1 cellular context compared by ENCODE assay signal in the genomic region with DNA sequence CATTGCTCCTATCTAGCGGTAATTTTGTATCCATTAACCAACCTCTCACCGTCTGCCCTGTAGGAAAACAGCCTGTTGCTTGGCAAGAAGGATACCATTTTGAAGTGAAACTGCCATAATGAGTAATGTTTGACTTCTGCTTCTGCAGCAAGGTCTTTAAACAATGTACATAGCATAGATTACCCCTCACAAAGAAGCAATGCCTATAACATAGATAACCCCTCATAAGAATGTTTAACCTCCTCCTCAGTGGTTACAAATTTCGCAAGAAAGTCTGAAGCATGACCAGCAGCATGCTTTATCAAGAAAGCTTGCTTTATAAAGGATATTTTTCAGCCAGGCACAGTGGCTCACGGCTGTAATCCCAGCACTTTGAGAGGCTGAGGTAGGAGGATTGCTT.
TF ChIP-seq lines count a peak whose summit lies in the region.

No MANE protein-coding gene starts in this region.

TF ChIP-seq in GM12878, 131 proteins besides CTCF, POLR2A, EP300 and RAD21:
- TF ChIP-seq, protein P1, sequence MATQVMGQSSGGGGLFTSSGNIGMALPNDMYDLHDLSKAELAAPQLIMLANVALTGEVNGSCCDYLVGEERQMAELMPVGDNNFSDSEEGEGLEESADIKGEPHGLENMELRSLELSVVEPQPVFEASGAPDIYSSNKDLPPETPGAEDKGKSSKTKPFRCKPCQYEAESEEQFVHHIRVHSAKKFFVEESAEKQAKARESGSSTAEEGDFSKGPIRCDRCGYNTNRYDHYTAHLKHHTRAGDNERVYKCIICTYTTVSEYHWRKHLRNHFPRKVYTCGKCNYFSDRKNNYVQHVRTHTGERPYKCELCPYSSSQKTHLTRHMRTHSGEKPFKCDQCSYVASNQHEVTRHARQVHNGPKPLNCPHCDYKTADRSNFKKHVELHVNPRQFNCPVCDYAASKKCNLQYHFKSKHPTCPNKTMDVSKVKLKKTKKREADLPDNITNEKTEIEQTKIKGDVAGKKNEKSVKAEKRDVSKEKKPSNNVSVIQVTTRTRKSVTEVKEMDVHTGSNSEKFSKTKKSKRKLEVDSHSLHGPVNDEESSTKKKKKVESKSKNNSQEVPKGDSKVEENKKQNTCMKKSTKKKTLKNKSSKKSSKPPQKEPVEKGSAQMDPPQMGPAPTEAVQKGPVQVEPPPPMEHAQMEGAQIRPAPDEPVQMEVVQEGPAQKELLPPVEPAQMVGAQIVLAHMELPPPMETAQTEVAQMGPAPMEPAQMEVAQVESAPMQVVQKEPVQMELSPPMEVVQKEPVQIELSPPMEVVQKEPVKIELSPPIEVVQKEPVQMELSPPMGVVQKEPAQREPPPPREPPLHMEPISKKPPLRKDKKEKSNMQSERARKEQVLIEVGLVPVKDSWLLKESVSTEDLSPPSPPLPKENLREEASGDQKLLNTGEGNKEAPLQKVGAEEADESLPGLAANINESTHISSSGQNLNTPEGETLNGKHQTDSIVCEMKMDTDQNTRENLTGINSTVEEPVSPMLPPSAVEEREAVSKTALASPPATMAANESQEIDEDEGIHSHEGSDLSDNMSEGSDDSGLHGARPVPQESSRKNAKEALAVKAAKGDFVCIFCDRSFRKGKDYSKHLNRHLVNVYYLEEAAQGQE (IDR thresholded peaks at IDR 0.05; ENCODE audit: low read depth, low read length), result no peak
- TF ChIP-seq NFIC (IDR thresholded peaks at IDR 0.05; ENCODE audit: low read depth, low read length) (no peak), CBFB (IDR thresholded peaks at IDR 0.05; ENCODE audit: low read depth) (no peak), TCF7 (IDR thresholded peaks at IDR 0.05; ENCODE audit: borderline replicate concordance) (no peak), ZNF622 (IDR thresholded peaks at IDR 0.05) (no peak), IRF4 (IDR thresholded peaks at IDR 0.05; ENCODE audit: low read depth, low read length) (no peak), RCOR1 (conservative IDR thresholded peaks at IDR 0.05; ENCODE audit: low read depth, low read length) (no peak), CBX3 (IDR thresholded peaks at IDR 0.05; ENCODE audit: borderline replicate concordance, low read depth) (no peak), ATF3 (IDR thresholded peaks at IDR 0.05; ENCODE audit: borderline replicate concordance, extremely low read depth, low read depth, low read length) (no peak), CEBPB (IDR thresholded peaks at IDR 0.05; ENCODE audit: borderline replicate concordance in 1 of 2, low read depth in 2 of 2, low read length in 2 of 2) (no peak), MEF2A (IDR thresholded peaks at IDR 0.05; ENCODE audit: insufficient read depth, low read depth, low read length) (no peak), TBL1XR1 (IDR thresholded peaks at IDR 0.05; ENCODE audit: low read depth, low read length) (no peak), CHD4 (IDR thresholded peaks at IDR 0.05) (no peak), YBX1 (IDR thresholded peaks at IDR 0.05) (no peak), IRF5 (IDR thresholded peaks at IDR 0.05; ENCODE audit: borderline replicate concordance) (no peak), KLF5 (IDR thresholded peaks at IDR 0.05; ENCODE audit: partially characterized antibody) (no peak), ZNF207 (IDR thresholded peaks at IDR 0.05; ENCODE audit: borderline replicate concordance) (no peak), JUNB (IDR thresholded peaks at IDR 0.05) (no peak)
- TF ChIP-seq, protein P2, sequence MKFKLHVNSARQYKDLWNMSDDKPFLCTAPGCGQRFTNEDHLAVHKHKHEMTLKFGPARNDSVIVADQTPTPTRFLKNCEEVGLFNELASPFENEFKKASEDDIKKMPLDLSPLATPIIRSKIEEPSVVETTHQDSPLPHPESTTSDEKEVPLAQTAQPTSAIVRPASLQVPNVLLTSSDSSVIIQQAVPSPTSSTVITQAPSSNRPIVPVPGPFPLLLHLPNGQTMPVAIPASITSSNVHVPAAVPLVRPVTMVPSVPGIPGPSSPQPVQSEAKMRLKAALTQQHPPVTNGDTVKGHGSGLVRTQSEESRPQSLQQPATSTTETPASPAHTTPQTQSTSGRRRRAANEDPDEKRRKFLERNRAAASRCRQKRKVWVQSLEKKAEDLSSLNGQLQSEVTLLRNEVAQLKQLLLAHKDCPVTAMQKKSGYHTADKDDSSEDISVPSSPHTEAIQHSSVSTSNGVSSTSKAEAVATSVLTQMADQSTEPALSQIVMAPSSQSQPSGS (IDR thresholded peaks at IDR 0.05; ENCODE audit: low read length), result no peak
